Comparison of ENCODE assay signal across 8 cellular contexts in the genomic region with DNA sequence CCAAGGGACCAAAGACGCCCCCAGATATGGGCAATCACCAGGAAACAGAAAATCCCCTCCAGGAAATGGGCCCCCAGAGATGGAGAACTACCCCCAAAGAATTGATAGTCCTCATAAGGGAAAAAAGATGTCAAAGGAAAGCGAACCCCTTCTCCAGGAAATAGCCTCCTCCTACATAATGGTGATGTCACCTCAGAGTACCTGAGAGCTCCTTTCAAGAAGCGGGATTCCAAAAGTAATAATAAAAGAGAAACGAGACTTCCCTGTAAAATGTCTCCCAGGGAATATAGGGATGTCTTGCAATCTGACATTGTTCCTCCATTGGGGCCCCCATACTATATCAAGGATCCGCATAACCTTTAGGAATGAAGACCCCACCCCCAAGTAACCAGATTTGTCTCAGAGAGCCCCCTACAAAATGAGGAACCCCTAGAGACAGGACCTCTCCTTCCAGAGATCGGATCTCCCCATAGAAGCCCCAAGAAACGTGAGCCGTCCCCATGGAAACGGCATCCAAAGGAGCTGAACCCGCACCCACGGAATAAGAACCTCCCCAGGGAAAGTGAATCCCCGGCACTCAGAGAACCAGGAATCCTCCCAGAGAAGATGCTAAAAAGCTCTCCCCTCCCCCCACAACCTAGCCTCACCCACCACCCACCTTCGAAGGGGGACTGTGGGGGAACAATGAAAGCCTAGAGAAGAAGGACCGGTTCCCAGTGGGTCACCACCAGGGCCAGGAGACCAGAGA. TPM values are rescaled to one million over a fixed set of nuclear protein-coding genes. Genes with fewer than 3 reads are reported as not detected.
A peak's percentile ranks its signal among the peaks of the same experiment; 100 is the strongest.
DNase-seq lines count a peak whose midpoint lies in the region; ATAC-seq and TF ChIP-seq lines count a peak whose summit lies in the region.

No MANE protein-coding gene starts in this region.

- no peaks in the 10 kb centered on the region for H3K36me3 ChIP-seq in left lung
- peaks cover 10% of the 10 kb centered on the region for H3K36me3 ChIP-seq in thymus (ENCODE audit: control insufficient read depth, insufficient read depth)

- H3K27me3 ChIP-seq in left lung, result no peaks in the 10 kb centered on the region
- no peaks in the 10 kb centered on the region for H3K27me3 ChIP-seq in thymus (ENCODE audit: control insufficient read depth, insufficient read depth)

- no peaks in the 10 kb centered on the region for H3K27me3 Mint-ChIP-seq in activated naive CD4-positive, alpha-beta T cell treated with anti-CD3 and anti-CD28 coated beads, Interleukin-2, amount 10 ng/mL, durations not matched to agents 7 days and 5 days
- H3K27me3 Mint-ChIP-seq in activated naive CD8-positive, alpha-beta T cell, result no peaks in the 10 kb centered on the region

- intact Hi-C loops in left lung (cut with DNase I), result no loop called here

- peak overlapping the region; percentile 99 for H3K27ac Mint-ChIP-seq in activated naive CD4-positive, alpha-beta T cell treated with anti-CD3 and anti-CD28 coated beads, Interleukin-2, amount 10 ng/mL, durations not matched to agents 7 days and 5 days
- peak overlapping the region; percentile 93 for H3K27ac Mint-ChIP-seq in activated naive CD8-positive, alpha-beta T cell

- DNase-seq in activated naive CD4-positive, alpha-beta T cell treated with anti-CD3 and anti-CD28 coated beads, Interleukin-2, amount 10 ng/mL, durations not matched to agents 7 days and 5 days, result peak; percentile 44
- DNase-seq in activated naive CD4-positive, alpha-beta T cell treated with Interleukin-2 at 50 U/mL for 16 hours, result no peak
- DNase-seq in left lung, result no peak

- H3K4me3 Mint-ChIP-seq in activated naive CD4-positive, alpha-beta T cell treated with anti-CD3 and anti-CD28 coated beads, Interleukin-2, amount 10 ng/mL, durations not matched to agents 7 days and 5 days, result peak overlapping the region; percentile 84
- H3K4me3 Mint-ChIP-seq in activated naive CD8-positive, alpha-beta T cell, result peak overlapping the region; percentile 98

- H3K4me3 ChIP-seq in left lung, result peak overlapping the region; percentile 54 to 94
- peak overlapping the region; percentile 93 for H3K4me3 ChIP-seq in thymus (ENCODE audit: low read length)

- H3K27ac ChIP-seq in left lung, result peak overlapping the region; percentile 59 to 92
- H3K27ac ChIP-seq in thymus (ENCODE audit: low read depth), result peak overlapping the region; percentile 97

- H3K4me1 ChIP-seq in left lung (peaks cover 10 to 65% of the 10 kb centered on the region in 2 donors), thymus (ENCODE audit: control insufficient read depth, insufficient read depth, low read length) (peaks cover 26% of the 10 kb centered on the region)

- no peak for TF ChIP-seq CTCF in left lung (IDR thresholded peaks at IDR 0.05)

- H3K4me1 Mint-ChIP-seq in activated naive CD4-positive, alpha-beta T cell treated with anti-CD3 and anti-CD28 coated beads, Interleukin-2, amount 10 ng/mL, durations not matched to agents 7 days and 5 days, result peaks cover 47% of the 10 kb centered on the region
- peaks cover 47% of the 10 kb centered on the region for H3K4me1 Mint-ChIP-seq in activated naive CD8-positive, alpha-beta T cell (ENCODE audit: low read depth)

- CTCF ChIA-PET in activated naive CD4-positive, alpha-beta T cell treated with anti-CD3 and anti-CD28 coated beads, Interleukin-2, amount 10 ng/mL, durations not matched to agents 7 days and 5 days (lab: Charles Lee), result interaction anchor here (0.7 to 4.0 kb wide), 7 partner anchors 12 to 151 kb away, joined by 3 to 19 read pairs (median 4); no protein-coding TSS in a partner anchor

- H3K9me3 Mint-ChIP-seq in activated naive CD4-positive, alpha-beta T cell treated with anti-CD3 and anti-CD28 coated beads, Interleukin-2, amount 10 ng/mL, durations not matched to agents 7 days and 5 days, result no peaks in the 10 kb centered on the region
- H3K9me3 Mint-ChIP-seq in activated naive CD8-positive, alpha-beta T cell (ENCODE audit: low read depth), result no peaks in the 10 kb centered on the region

- no peaks in the 10 kb centered on the region for H3K9me3 ChIP-seq in left lung
- H3K9me3 ChIP-seq in thymus (ENCODE audit: control insufficient read depth), result no peaks in the 10 kb centered on the region

- 5% methylated on average over 14 of the region's 14 CpGs for WGBS in thymus

- no peak for ATAC-seq in left lung
- no peak for ATAC-seq in HG02970 (IDR thresholded peaks at IDR 0.05; ENCODE audit: low FRiP score, unreplicated experiment)
- ATAC-seq in GM19455 (IDR thresholded peaks at IDR 0.05; ENCODE audit: unreplicated experiment), result no peak
- ATAC-seq in HG03469 (IDR thresholded peaks at IDR 0.05; ENCODE audit: unreplicated experiment), result no peak

- peaks cover 32% of the 10 kb centered on the region for H3K36me3 Mint-ChIP-seq in activated naive CD4-positive, alpha-beta T cell treated with anti-CD3 and anti-CD28 coated beads, Interleukin-2, amount 10 ng/mL, durations not matched to agents 7 days and 5 days
- peaks cover 3% of the 10 kb centered on the region for H3K36me3 Mint-ChIP-seq in activated naive CD8-positive, alpha-beta T cell

RNA-seq across cellular contexts. Expression of gene CDKN2D, which starts 0.9 kb away (rescaled TPM):
- 10 to 100 TPM in 1 of 2 donors, 1 to 10 TPM in 1; 7.2 to 13.6 TPM for total RNA-seq in left lung
- 42.3 TPM for polyA plus RNA-seq in thymus

RNA-seq across cellular contexts. Expression of gene KRI1, which starts 2.1 kb away (rescaled TPM):
- total RNA-seq in left lung, result 10 to 100 TPM; 18.6 to 20.2 TPM
- polyA plus RNA-seq in thymus, result 77.5 TPM

RNA-seq across cellular contexts. Expression of gene AP1M2, which starts 19.2 kb away (rescaled TPM):
- total RNA-seq in left lung, result 10 to 100 TPM; 36.5 to 65.2 TPM
- polyA plus RNA-seq in thymus, result 20.7 TPM

RNA-seq across cellular contexts. Expression of gene ATG4D, which starts 24.2 kb away (rescaled TPM):
- total RNA-seq in left lung, result 10 to 100 TPM; 25.0 to 27.4 TPM
- 54.0 TPM for polyA plus RNA-seq in thymus

RNA-seq across cellular contexts. Expression of gene S1PR5, which starts 50.6 kb away (rescaled TPM):
- total RNA-seq in left lung, result 1 to 10 TPM in 1 of 2 donors, under 1 TPM in 1; 0.92 to 1.8 TPM
- polyA plus RNA-seq in thymus, result 4.2 TPM
